10 cellular contexts compared by ENCODE assay signal in genomic region chr22:41009222-41009948, GRCh38. TPM values are rescaled to one million over a fixed set of nuclear protein-coding genes. Genes with fewer than 3 reads are reported as not detected.
DNase-seq lines count a peak whose midpoint lies in the region; ATAC-seq and TF ChIP-seq lines count a peak whose summit lies in the region.
"Had no signal": no experiment of that assay in that cellular context is flagged by ENCODE, and none has a peak within 500 bp of the region (broad histone marks: within the 10 kb centered on the region; RNA-seq: fewer than 3 reads in every experiment).

No MANE protein-coding gene starts in this region.

- no peaks in the 10 kb centered on the region for H3K9me2 ChIP-seq in GM23248 (ENCODE audit: insufficient read depth)

- no peaks in the 10 kb centered on the region for H4K20me1 ChIP-seq in GM23248 (ENCODE audit: insufficient read depth)

- H3K18ac ChIP-seq in trophoblast cell (ENCODE audit: low read length) (no peak overlapping the region), mesenchymal stem cell (ENCODE audit: low read depth in 1 of 2, low read length in 2 of 2) (no peak overlapping the region)

- no peak overlapping the region for H2BK15ac ChIP-seq in mesenchymal stem cell (ENCODE audit: low read depth, poor library complexity, severe bottlenecking)

- peak overlapping the region; percentile 14 for H3K23ac ChIP-seq in trophoblast cell (ENCODE audit: low read length)
- peak overlapping the region in 1 of 2 experiments; percentile 14 for H3K23ac ChIP-seq in mesenchymal stem cell (ENCODE audit: low read length in 2 of 2)

- H3K14ac ChIP-seq in trophoblast cell (ENCODE audit: low read length) (no peak overlapping the region), mesenchymal stem cell (ENCODE audit: low read length in 2 of 2) (peak overlapping the region in 1 of 2 experiments; percentile 35)

- H2BK120ac ChIP-seq in trophoblast cell (ENCODE audit: insufficient read depth, low read length, poor library complexity) (no peak overlapping the region), mesenchymal stem cell (ENCODE audit: low read depth, low read length) (no peak overlapping the region)

- 0 out of 2 replicates have a peak overlapping the region, but pooled peaks have one; percentile 35 for H3K9ac ChIP-seq in GM23248
- no peak overlapping the region for H3K9ac ChIP-seq in trophoblast cell (ENCODE audit: low read length)
- H3K9ac ChIP-seq in mesenchymal stem cell (ENCODE audit: low read length): no peak overlapping the region

- no peaks in the 10 kb centered on the region for H3K36me3 ChIP-seq in GM23248 (ENCODE audit: low read depth)
- no peaks in the 10 kb centered on the region for H3K36me3 ChIP-seq in trophoblast cell (ENCODE audit: control insufficient read depth in 1 of 2, insufficient read depth in 2 of 2, low read length in 2 of 2)
- H3K36me3 ChIP-seq in mesenchymal stem cell (ENCODE audit: control insufficient read depth in 1 of 2, insufficient read depth in 2 of 2, low read depth in 1 of 2, low read length in 2 of 2): no peaks in the 10 kb centered on the region

- no peaks in the 10 kb centered on the region for H3K9me3 ChIP-seq in GM23248 (ENCODE audit: low read depth)
- H3K9me3 ChIP-seq in trophoblast cell (ENCODE audit: insufficient read depth, low read depth, low read length): no peaks in the 10 kb centered on the region
- H3K9me3 ChIP-seq in mesenchymal stem cell (ENCODE audit: control insufficient read depth, low read length): no peaks in the 10 kb centered on the region
- H3K9me3 ChIP-seq: testis had no signal

- H3K4me3 ChIP-seq in GM23248: no peak overlapping the region
- H3K4me3 ChIP-seq in cardiac fibroblast (replicated peaks in 1 of 2; ENCODE audit: low read depth in 2 of 2, low read length in 2 of 2): no peak overlapping the region
- no peak overlapping the region for H3K4me3 ChIP-seq in trophoblast cell (ENCODE audit: low read depth, low read length)
- peak overlapping the region in 1 of 2 experiments; percentile 41 for H3K4me3 ChIP-seq in mesenchymal stem cell (ENCODE audit: insufficient read depth in 1 of 2, low read depth in 1 of 2, low read length in 2 of 2)
- H3K4me3 ChIP-seq: testis had no signal

- H3K27ac ChIP-seq in GM23248 (no peak overlapping the region), trophoblast cell (ENCODE audit: low read depth, low read length) (no peak overlapping the region), mesenchymal stem cell (ENCODE audit: low read length, poor library complexity, severe bottlenecking) (no peak overlapping the region)
- H3K27ac ChIP-seq: RWPE1, testis had no signal

- H3K4me1 ChIP-seq in GM23248 (ENCODE audit: insufficient read depth): peaks cover 3% of the 10 kb centered on the region; the same call in 1 of the 2 replicates
- peaks cover 0 to 2% of the 10 kb centered on the region in 2 experiments for H3K4me1 ChIP-seq in trophoblast cell (ENCODE audit: control insufficient read depth in 1 of 2, insufficient read depth in 2 of 2, low read length in 2 of 2)
- H3K4me1 ChIP-seq in mesenchymal stem cell (ENCODE audit: control insufficient read depth, insufficient read depth, low read depth, low read length): peaks cover 5% of the 10 kb centered on the region
- H3K4me1 ChIP-seq: testis had no signal

- TF ChIP-seq CTCF in cardiac fibroblast (IDR thresholded peaks at IDR 0.05; ENCODE audit: low read depth, low read length): no peak

- H4K91ac ChIP-seq in trophoblast cell (ENCODE audit: low read depth, low read length) (no peak overlapping the region), mesenchymal stem cell (ENCODE audit: low read length) (no peak overlapping the region)

- no peak overlapping the region for H4K8ac ChIP-seq in trophoblast cell (ENCODE audit: low read depth, low read length)
- H4K8ac ChIP-seq in mesenchymal stem cell (ENCODE audit: low read length): no peak overlapping the region

- H2AFZ ChIP-seq in GM23248 (no peak overlapping the region), trophoblast cell (ENCODE audit: insufficient read depth, low read length, poor library complexity) (no peak overlapping the region), mesenchymal stem cell (ENCODE audit: low read depth, low read length) (no peak overlapping the region)

- H3K79me1 ChIP-seq in trophoblast cell (ENCODE audit: low read length) (peaks cover 9% of the 10 kb centered on the region), mesenchymal stem cell (replicated peaks; ENCODE audit: low read length, poor library complexity, severe bottlenecking) (no peaks in the 10 kb centered on the region)

- H4K12ac ChIP-seq in trophoblast cell (ENCODE audit: low read depth, low read length): no peak overlapping the region

- H2AK5ac ChIP-seq in trophoblast cell (ENCODE audit: low read length) (no peak overlapping the region), mesenchymal stem cell (ENCODE audit: low read length, severe bottlenecking) (no peak overlapping the region)

- H3K4me2 ChIP-seq in GM23248 (ENCODE audit: unreplicated experiment) (no peak overlapping the region), trophoblast cell (ENCODE audit: low read length) (no peak overlapping the region), mesenchymal stem cell (ENCODE audit: low read length, poor library complexity, severe bottlenecking) (no peak overlapping the region)

- H3K79me2 ChIP-seq in GM23248 (ENCODE audit: insufficient read depth) (no peaks in the 10 kb centered on the region), trophoblast cell (ENCODE audit: control insufficient read depth, insufficient read depth, low read length, poor library complexity) (no peaks in the 10 kb centered on the region)

- no peak overlapping the region for H3K4ac ChIP-seq in trophoblast cell (ENCODE audit: low read depth, low read length)
- no peak overlapping the region for H3K4ac ChIP-seq in mesenchymal stem cell (ENCODE audit: low read depth in 1 of 2, low read length in 2 of 2)

- no peak overlapping the region for H2BK5ac ChIP-seq in trophoblast cell (ENCODE audit: low read depth, low read length, poor library complexity)
- H2BK5ac ChIP-seq in mesenchymal stem cell (ENCODE audit: low read depth, low read length, poor library complexity, severe bottlenecking): no peak overlapping the region

- H2BK12ac ChIP-seq in trophoblast cell (ENCODE audit: low read length): no peak overlapping the region
- no peak overlapping the region for H2BK12ac ChIP-seq in mesenchymal stem cell (ENCODE audit: low read length in 2 of 2)

- H3K27me3 ChIP-seq in GM23248 (replicated peaks; ENCODE audit: insufficient read depth): no peaks in the 10 kb centered on the region
- no peaks in the 10 kb centered on the region for H3K27me3 ChIP-seq in trophoblast cell (ENCODE audit: insufficient read depth, low read length)
- no peaks in the 10 kb centered on the region for H3K27me3 ChIP-seq in mesenchymal stem cell (ENCODE audit: control insufficient read depth in 1 of 2, insufficient read depth in 1 of 2, low read length in 2 of 2)
- H3K27me3 ChIP-seq: testis had no signal

- 9 to 28% methylated on average over 5 of the region's 5 CpGs for WGBS in GM23248 (ENCODE audit: low coverage in 1 of 2, low lambda C conversion rate in 2 of 2, missing lambda C conversion rate in 2 of 2), 2 experiments
- no CpG with 5 or more reads among the region's 5 CpGs for WGBS in trophoblast cell (ENCODE audit: extremely low coverage, insufficient coverage, insufficient read length)
- 53% methylated on average over 5 of the region's 5 CpGs for WGBS in mesenchymal stem cell

- DNase-seq in GM23248 (peak; percentile 89), NCI-H146 treated with DMSO at 0.1 percent for 48 hours (lab: John Stamatoyannopoulos, UW; ENCODE audit: unreplicated experiment) (peak; percentile 3), cardiac fibroblast (ENCODE audit: low read depth in 2 of 2) (peak; percentile 31 to 82), trophoblast cell (no peak), kidney glomerular epithelial cell (lab: John Stamatoyannopoulos, UW) (no peak), mesenchymal stem cell (no peak)
- DNase-seq: DND-41, testis had no signal

- ATAC-seq in HG03159 (IDR thresholded peaks at IDR 0.05; ENCODE audit: unreplicated experiment): no peak

- no peaks in the 10 kb centered on the region for H3F3A ChIP-seq in GM23248 (ENCODE audit: insufficient read depth)

- in situ Hi-C loops in GM23248 (cut with MboI): no loop called here

RNA-seq across cellular contexts. Expression of gene RBX1, which starts 58.2 kb away (rescaled TPM):
- 34.8 and 45.9 TPM in 2 replicates for total RNA-seq in GM23248 (2014; rRNA removed; shearing (Covaris generic))
- polyA plus RNA-seq in GM23248 (2016; fragmentation: Nextera tagmentation; extraction: Ambion mirVana): 203 and 222 TPM in 2 replicates
- 94.4 and 100.0 TPM in 2 replicates for polyA plus RNA-seq in trophoblast cell (2013)
- 83.2 TPM for polyA plus RNA-seq in mesenchymal stem cell (2013, experiment 1 of 2)
- 87.8 TPM for polyA plus RNA-seq in mesenchymal stem cell (2013, experiment 2 of 2)

Comparison
In these comparisons a context has a peak if more than half of its experiments do, and no peak if none do; other contexts are left out.
1. DNase-seq: peak in GM23248 (single experiment), NCI-H146 treated with DMSO at 0.1 percent for 48 hours (single experiment) and cardiac fibroblast (2 of 2); none in trophoblast cell (0 of 2), kidney glomerular epithelial cell (single experiment) and mesenchymal stem cell (single experiment).